Comparison of ENCODE assay signal across 24 cellular contexts in genomic region chr1:44780583-44781121, GRCh38. TPM values are rescaled to one million over a fixed set of nuclear protein-coding genes. Genes with fewer than 3 reads are reported as not detected.
DNase-seq lines count a peak whose midpoint lies in the region; ATAC-seq, FAIRE-seq and TF ChIP-seq lines count a peak whose summit lies in the region.
"Had no signal": no experiment of that assay in that cellular context is flagged by ENCODE, and none has a peak within 500 bp of the region (broad histone marks: within the 10 kb centered on the region; RNA-seq: fewer than 3 reads in every experiment).

No MANE protein-coding gene starts in this region.

- BruUV-seq in GM12878 (replicated peaks; lab: Mats Ljungman, UMichigan): no TSS peak

- SMC1A ChIA-PET in GM12878 (lab: Charles Lee; ENCODE audit: uncharacterized antibody, unreplicated experiment): interaction anchor here (0.8 kb wide), 1 partner anchor 12 kb away, joined by 4 read pairs; no protein-coding TSS in a partner anchor

- H3K27me3 ChIP-seq in GM12878 (replicated peaks in 1 of 2; ENCODE audit: control insufficient read depth in 2 of 2, insufficient read depth in 2 of 2, low read length in 1 of 2): no peaks in the 10 kb centered on the region
- H3K27me3 ChIP-seq: esophagus squamous epithelium, transverse colon had no signal

- DNase-seq in activated T-cell treated with anti-CD3 and anti-CD28 coated beads, Interleukin-2, amount 50 U/mL, for 24 hours: peak; percentile 46
- DNase-seq in activated T-cell treated with anti-CD3 and anti-CD28 coated beads for 4 hours (no peak), HEK293T (ENCODE audit: extremely low spot score) (no peak), GM12878 (ENCODE audit: low read depth, low spot score) (no peak), NCI-H526 treated with DMSO at 0.1 percent for 48 hours (lab: John Stamatoyannopoulos, UW) (no peak), NCI-H2081 (lab: John Stamatoyannopoulos, UW) (no peak)
- no peak for DNase-seq in stimulated activated effector memory CD8-positive, alpha-beta T cell treated with anti-CD3 and anti-CD28 coated beads, Interleukin-12 subunit alpha, Interleukin-12 subunit beta, amount 100 ng/mL, for 72 hours (ENCODE audit: low spot score in 2 of 2)
- DNase-seq: CD8-positive, alpha-beta T cell; EL; esophagus squamous epithelium; NCI-H187; NCI-H345; stimulated activated CD4-positive, alpha-beta T cell treated with anti-CD3 and anti-CD28 coated beads, Interleukin-12 subunit alpha, Interleukin-12 subunit beta, amount 100 ng/mL, for 4 hours; stimulated activated naive CD4-positive, alpha-beta T cell; T-cell; transverse colon had no signal

- H3K36me3 ChIP-seq in GM12878 (ENCODE audit: control insufficient read depth in 2 of 2, insufficient read depth in 2 of 2, low read length in 1 of 2): peaks cover 8 to 30% of the 10 kb centered on the region in 2 experiments

- peaks cover 76% of the 10 kb centered on the region for H3K36me3 Mint-ChIP-seq in activated T-cell treated with anti-CD3 and anti-CD28 coated beads, Interleukin-2, amount 50 U/mL, for 24 hours (ENCODE audit: low read depth)
- peaks cover 84% of the 10 kb centered on the region for H3K36me3 Mint-ChIP-seq in stimulated activated effector memory CD8-positive, alpha-beta T cell treated with anti-CD3 and anti-CD28 coated beads, Interleukin-12 subunit alpha, Interleukin-12 subunit beta, amount 100 ng/mL, for 72 hours

- H3K79me2 ChIP-seq in GM12878 (ENCODE audit: control insufficient read depth, insufficient read depth, low read length): peaks cover 33% of the 10 kb centered on the region

- ATAC-seq in GM12878: no peak
- ATAC-seq in stimulated activated effector memory CD8-positive, alpha-beta T cell treated with anti-CD3 and anti-CD28 coated beads, Interleukin-12 subunit alpha, Interleukin-12 subunit beta, amount 100 ng/mL, for 72 hours: no peak
- no peak for ATAC-seq in HG03520 (IDR thresholded peaks at IDR 0.05; ENCODE audit: unreplicated experiment)
- ATAC-seq: CD8-positive, alpha-beta T cell; left lobe of liver; Right ventricle myocardium inferior; T-cell had no signal

- no peak overlapping the region for H3K27ac ChIP-seq in GM12878 (ENCODE audit: control insufficient read depth, insufficient read depth)
- H3K27ac ChIP-seq: esophagus squamous epithelium, neural progenitor cell, transverse colon, VCaP had no signal

- no peaks in the 10 kb centered on the region for H3K9me3 ChIP-seq in GM12878 (replicated peaks; ENCODE audit: control insufficient read depth, insufficient read depth, low read length)
- H3K9me3 ChIP-seq: esophagus squamous epithelium, transverse colon had no signal

- no peak for TF ChIP-seq POLR2A in GM12878 (IDR thresholded peaks at IDR 0.05; ENCODE audit: low read depth, low read length)

- H3K9ac ChIP-seq in GM12878 (ENCODE audit: control insufficient read depth, insufficient read depth, low read length): no peak overlapping the region
- H3K9ac ChIP-seq: neural progenitor cell had no signal

- peaks cover 57% of the 10 kb centered on the region for H3K4me1 Mint-ChIP-seq in activated T-cell treated with anti-CD3 and anti-CD28 coated beads, Interleukin-2, amount 50 U/mL, for 24 hours (ENCODE audit: low read depth)
- peaks cover 49% of the 10 kb centered on the region for H3K4me1 Mint-ChIP-seq in stimulated activated effector memory CD8-positive, alpha-beta T cell treated with anti-CD3 and anti-CD28 coated beads, Interleukin-12 subunit alpha, Interleukin-12 subunit beta, amount 100 ng/mL, for 72 hours

- H3K27me3 Mint-ChIP-seq in activated T-cell treated with anti-CD3 and anti-CD28 coated beads, Interleukin-2, amount 50 U/mL, for 24 hours: no peaks in the 10 kb centered on the region
- H3K27me3 Mint-ChIP-seq: T-cell had no signal

- in situ Hi-C loops in GM12878 (cut with MboI): no loop called here

- POLR2A ChIA-PET in HEK293T (lab: Yijun Ruan, JAX): interaction anchor here (1.0 to 5.4 kb wide), 14 partner anchors 9 to 231 kb away, joined by 3 to 20 read pairs (median 6); partner anchors contain the start of genes DYNLT4, HECTD3, PLK3 and RNU5D-1
- POLR2A ChIA-PET in GM12878 (lab: Charles Lee): interaction anchor here (0.6 to 1.6 kb wide), 5 partner anchors 12 to 1559 kb away, joined by 3 to 4 read pairs (median 3); no protein-coding TSS in a partner anchor

- intact Hi-C loops in GM12878 (cut with micrococcal nuclease; ENCODE audit: unreplicated experiment): no loop called here

- H3K4me1 ChIP-seq in GM12878 (ENCODE audit: control insufficient read depth, insufficient read depth, low read length): peaks cover 32% of the 10 kb centered on the region

- no peak for TF ChIP-seq EP300 in GM12878 (IDR thresholded peaks at IDR 0.05; ENCODE audit: borderline replicate concordance in 1 of 2, control insufficient read depth in 1 of 2, low read depth in 2 of 2, low read length in 2 of 2)

- CTCF ChIA-PET in HEK293T (lab: Yijun Ruan, JAX): interaction anchor here (0.6 to 1.0 kb wide), 4 partner anchors 9 to 54 kb away, joined by 3 read pairs; no protein-coding TSS in a partner anchor
- CTCF ChIA-PET in GM12878 (lab: Yijun Ruan, JAX): interaction anchor here (0.6 to 1.3 kb wide), 3 partner anchors 10 to 236 kb away, joined by 3 to 5 read pairs (median 5); no protein-coding TSS in a partner anchor

- no peak overlapping the region for H2AFZ ChIP-seq in GM12878 (ENCODE audit: control insufficient read depth, low read depth, low read length)
- H2AFZ ChIP-seq: neural progenitor cell had no signal

- H3K9me3 Mint-ChIP-seq in activated T-cell treated with anti-CD3 and anti-CD28 coated beads, Interleukin-2, amount 50 U/mL, for 24 hours: no peaks in the 10 kb centered on the region
- H3K9me3 Mint-ChIP-seq in stimulated activated effector memory CD8-positive, alpha-beta T cell treated with anti-CD3 and anti-CD28 coated beads, Interleukin-12 subunit alpha, Interleukin-12 subunit beta, amount 100 ng/mL, for 72 hours: no peaks in the 10 kb centered on the region
- H3K9me3 Mint-ChIP-seq: activated T-helper 1 cell treated with anti-CD3 and anti-CD28 coated beads, Interleukin-12 subunit alpha, Interleukin-12 subunit beta, Interleukin-2, Interleukin-4 antibody, amounts not matched to agents 30 ng/mL and 10 ng/mL and 1 ng/mL, durations not matched to agents 14 hours and 24 hours and 36 hours; CD8-positive, alpha-beta T cell; mesothelial cell of epicardium; neural progenitor cell; T-cell had no signal

- H3K4me3 ChIP-seq in GM12878: no peak overlapping the region
- H3K4me3 ChIP-seq: esophagus squamous epithelium, neural progenitor cell, transverse colon had no signal

- peak overlapping the region; percentile 94 for H3K27ac Mint-ChIP-seq in activated T-cell treated with anti-CD3 and anti-CD28 coated beads, Interleukin-2, amount 50 U/mL, for 24 hours
- peak overlapping the region; percentile 86 for H3K27ac Mint-ChIP-seq in stimulated activated effector memory CD8-positive, alpha-beta T cell treated with anti-CD3 and anti-CD28 coated beads, Interleukin-12 subunit alpha, Interleukin-12 subunit beta, amount 100 ng/mL, for 72 hours
- H3K27ac Mint-ChIP-seq: activated T-helper 1 cell treated with anti-CD3 and anti-CD28 coated beads, Interleukin-12 subunit alpha, Interleukin-12 subunit beta, Interleukin-2, Interleukin-4 antibody, amounts not matched to agents 30 ng/mL and 10 ng/mL and 1 ng/mL, durations not matched to agents 14 hours and 24 hours and 36 hours; mesothelial cell of epicardium; neural progenitor cell had no signal

- peak overlapping the region; percentile 5 for H3K4me3 Mint-ChIP-seq in activated T-cell treated with anti-CD3 and anti-CD28 coated beads, Interleukin-2, amount 50 U/mL, for 24 hours
- no peak overlapping the region for H3K4me3 Mint-ChIP-seq in stimulated activated effector memory CD8-positive, alpha-beta T cell treated with anti-CD3 and anti-CD28 coated beads, Interleukin-12 subunit alpha, Interleukin-12 subunit beta, amount 100 ng/mL, for 72 hours
- H3K4me3 Mint-ChIP-seq: activated T-helper 1 cell treated with anti-CD3 and anti-CD28 coated beads, Interleukin-12 subunit alpha, Interleukin-12 subunit beta, Interleukin-2, Interleukin-4 antibody, amounts not matched to agents 30 ng/mL and 10 ng/mL and 1 ng/mL, durations not matched to agents 14 hours and 24 hours and 36 hours; CD8-positive, alpha-beta T cell; mesothelial cell of epicardium; neural progenitor cell; T-cell had no signal

- H4K20me1 ChIP-seq in GM12878 (ENCODE audit: control insufficient read depth, insufficient read depth): peaks cover 12% of the 10 kb centered on the region

- FAIRE-seq in GM12878 (lab: Jason Lieb, UNC): no peak

- H3K4me2 ChIP-seq in GM12878 (ENCODE audit: control insufficient read depth, insufficient read depth): no peak overlapping the region
- H3K4me2 ChIP-seq: neural progenitor cell had no signal

- 87% methylated on average over 14 of the region's 14 CpGs for WGBS in GM12878 (ENCODE audit: insufficient coverage, insufficient replicate concordance, low lambda C conversion rate, missing lambda C conversion rate)

- RAD21 ChIA-PET in GM12878 (lab: Charles Lee; ENCODE audit: unreplicated experiment): no interaction called here

- TF ChIP-seq CTCF in GM12878 (IDR thresholded peaks at IDR 0.05 in 2 of 3, conservative IDR thresholded peaks at IDR 0.05 in 1 of 3; ENCODE audit: control insufficient read depth in 2 of 3, extremely low read depth in 1 of 3, insufficient read depth in 1 of 3, low read depth in 3 of 3, low read length in 3 of 3): no peak

- no peak for TF ChIP-seq RAD21 in GM12878 (IDR thresholded peaks at IDR 0.05; ENCODE audit: insufficient read depth, low read depth, low read length)

RNA-seq across cellular contexts. Expression of gene RPS8, which starts 5.3 kb away (rescaled TPM):
- total RNA-seq in GM12878 (2013; cell fraction: nucleolus; rRNA removed): 330 and 356 TPM in 2 replicates
- total RNA-seq in GM12878 (2014; rRNA removed) (3,351 and 3,453 TPM in 2 replicates), GM12878 (2014; rRNA removed; fragmentation: Illumina TruSeq; extraction: Trizol) (3,065 and 3,117 TPM in 2 replicates), GM12878 (2021) (3,050 and 3,180 TPM in 2 replicates)
- 4,615 TPM for polyA plus RNA-seq in GM12878 (2011; ENCODE audit: low read depth)
- polyA plus RNA-seq in GM12878 (2011; rRNA removed) (2,404 and 2,482 TPM in 2 replicates), GM12878 (2014; fragmentation: Illumina TruSeq; extraction: Trizol) (1,912 and 2,704 TPM in 2 replicates), GM12878 (2014; fragmentation: Nextera tagmentation; extraction: Ambion mirVana) (1,000 to 10,000 TPM; 2,238 to 3,059 TPM), GM12878 (2014; rRNA removed) (3,141 and 3,461 TPM in 2 replicates), GM12878 (2016; fragmentation: Nextera tagmentation; extraction: Ambion mirVana) (1,000 to 10,000 TPM; 1,296 to 1,343 TPM)
- polyA plus RNA-seq in GM12878 (2011; cell fraction: cytosol; rRNA removed): 2,295 and 2,366 TPM in 2 replicates
- 751 and 887 TPM in 2 replicates for polyA plus RNA-seq in GM12878 (2011; cell fraction: nucleus; rRNA removed)
- polyA plus RNA-seq in GM12878 (2012): 3,919 and 4,067 TPM in 2 replicates
- polyA minus RNA-seq in GM12878 (2011; rRNA and poly(A)+ RNA removed): 702 and 773 TPM in 2 replicates
- polyA minus RNA-seq in GM12878 (2011; cell fraction: cytosol; rRNA and poly(A)+ RNA removed): 421 and 433 TPM in 2 replicates
- polyA minus RNA-seq in GM12878 (2011; cell fraction: nucleus; rRNA and poly(A)+ RNA removed): 155 and 214 TPM in 2 replicates

RNA-seq across cellular contexts. Expression of gene BEST4, which starts 7.3 kb away (rescaled TPM):
- total RNA-seq in GM12878 (2013; cell fraction: nucleolus; rRNA removed): 0.48 and 0.83 TPM in 2 replicates
- total RNA-seq in GM12878 (2014; rRNA removed): 0.65 and 0.85 TPM in 2 replicates
- 0.40 and 0.46 TPM in 2 replicates for total RNA-seq in GM12878 (2014; rRNA removed; fragmentation: Illumina TruSeq; extraction: Trizol)
- 1.3 and 1.5 TPM in 2 replicates for total RNA-seq in GM12878 (2021)
- 0.20 TPM for polyA plus RNA-seq in GM12878 (2011; ENCODE audit: low read depth)
- polyA plus RNA-seq in GM12878 (2011; rRNA removed): 0.08 TPM in 1 of 2 replicates, not detected in the other
- 0.03 and 0.16 TPM in 2 replicates for polyA plus RNA-seq in GM12878 (2011; cell fraction: cytosol; rRNA removed)
- polyA plus RNA-seq in GM12878 (2011; cell fraction: nucleus; rRNA removed): 0.22 TPM in 2 replicates
- 0.76 and 1.2 TPM in 2 replicates for polyA plus RNA-seq in GM12878 (2012)
- 0.38 and 0.73 TPM in 2 replicates for polyA plus RNA-seq in GM12878 (2014; fragmentation: Illumina TruSeq; extraction: Trizol)
- under 1 TPM; 0.06 to 0.20 TPM for polyA plus RNA-seq in GM12878 (2014; fragmentation: Nextera tagmentation; extraction: Ambion mirVana)
- 0.76 and 0.94 TPM in 2 replicates for polyA plus RNA-seq in GM12878 (2014; rRNA removed)
- under 1 TPM; 0.43 to 0.98 TPM for polyA plus RNA-seq in GM12878 (2016; fragmentation: Nextera tagmentation; extraction: Ambion mirVana)
- 0.10 TPM in 1 of 2 replicates, not detected in the other for polyA minus RNA-seq in GM12878 (2011; rRNA and poly(A)+ RNA removed)
- polyA minus RNA-seq in GM12878 (2011; cell fraction: cytosol; rRNA and poly(A)+ RNA removed): not detected in 2 replicates
- polyA minus RNA-seq in GM12878 (2011; cell fraction: nucleus; rRNA and poly(A)+ RNA removed): 0.19 TPM in 1 of 2 replicates, not detected in the other
- total RNA-seq: Right ventricle myocardium inferior had no signal

RNA-seq across cellular contexts. Expression of gene PLK3, which starts 19.5 kb away (rescaled TPM):
- 46.1 and 49.0 TPM in 2 replicates for total RNA-seq in GM12878 (2013; cell fraction: nucleolus; rRNA removed)
- 19.9 and 23.1 TPM in 2 replicates for total RNA-seq in GM12878 (2014; rRNA removed)
- total RNA-seq in GM12878 (2014; rRNA removed; fragmentation: Illumina TruSeq; extraction: Trizol): 8.1 and 9.0 TPM in 2 replicates
- 16.5 and 20.9 TPM in 2 replicates for total RNA-seq in GM12878 (2021)
- polyA plus RNA-seq in GM12878 (2011; ENCODE audit: low read depth): 5.7 TPM
- 6.4 and 11.6 TPM in 2 replicates for polyA plus RNA-seq in GM12878 (2011; rRNA removed)
- 15.5 and 18.4 TPM in 2 replicates for polyA plus RNA-seq in GM12878 (2011; cell fraction: cytosol; rRNA removed)
- polyA plus RNA-seq in GM12878 (2011; cell fraction: nucleus; rRNA removed): 86.8 and 98.6 TPM in 2 replicates
- 12.9 and 13.7 TPM in 2 replicates for polyA plus RNA-seq in GM12878 (2012)
- polyA plus RNA-seq in GM12878 (2014; fragmentation: Illumina TruSeq; extraction: Trizol): 5.4 and 9.3 TPM in 2 replicates
- polyA plus RNA-seq in GM12878 (2014; fragmentation: Nextera tagmentation; extraction: Ambion mirVana): 1 to 10 TPM; 1.5 to 1.9 TPM
- polyA plus RNA-seq in GM12878 (2014; rRNA removed): 23.2 and 29.2 TPM in 2 replicates
- polyA plus RNA-seq in GM12878 (2016; fragmentation: Nextera tagmentation; extraction: Ambion mirVana): 10 to 100 TPM; 12.5 to 17.5 TPM
- 10.7 and 18.8 TPM in 2 replicates for polyA minus RNA-seq in GM12878 (2011; rRNA and poly(A)+ RNA removed)
- polyA minus RNA-seq in GM12878 (2011; cell fraction: cytosol; rRNA and poly(A)+ RNA removed): 7.9 and 8.8 TPM in 2 replicates
- polyA minus RNA-seq in GM12878 (2011; cell fraction: nucleus; rRNA and poly(A)+ RNA removed): 30.6 and 52.9 TPM in 2 replicates

RNA-seq across cellular contexts. Expression of gene DYNLT4, which starts 26.5 kb away (rescaled TPM):
- total RNA-seq in GM12878 (2013; cell fraction: nucleolus; rRNA removed): 1.3 TPM in 1 of 2 replicates, not detected in the other
- not detected in 2 replicates for total RNA-seq in GM12878 (2014; rRNA removed)
- total RNA-seq in GM12878 (2014; rRNA removed; fragmentation: Illumina TruSeq; extraction: Trizol): not detected in 2 replicates
- total RNA-seq in GM12878 (2021): 0.28 and 0.45 TPM in 2 replicates
- not detected for polyA plus RNA-seq in GM12878 (2011; ENCODE audit: low read depth)
- polyA plus RNA-seq in GM12878 (2011; rRNA removed): not detected in 2 replicates
- 0.10 TPM in 1 of 2 replicates, not detected in the other for polyA plus RNA-seq in GM12878 (2011; cell fraction: cytosol; rRNA removed)
- polyA plus RNA-seq in GM12878 (2011; cell fraction: nucleus; rRNA removed): 0.22 TPM in 1 of 2 replicates, not detected in the other
- polyA plus RNA-seq in GM12878 (2012): not detected in 2 replicates
- not detected in 2 replicates for polyA plus RNA-seq in GM12878 (2014; fragmentation: Illumina TruSeq; extraction: Trizol)
- polyA plus RNA-seq in GM12878 (2014; fragmentation: Nextera tagmentation; extraction: Ambion mirVana): not detected
- polyA plus RNA-seq in GM12878 (2014; rRNA removed): not detected in 2 replicates
- polyA plus RNA-seq in GM12878 (2016; fragmentation: Nextera tagmentation; extraction: Ambion mirVana): under 1 TPM in 1 of 2 experiments, not detected in 1; 0.23 TPM
- not detected in 2 replicates for polyA minus RNA-seq in GM12878 (2011; rRNA and poly(A)+ RNA removed)
- polyA minus RNA-seq in GM12878 (2011; cell fraction: cytosol; rRNA and poly(A)+ RNA removed): not detected in 2 replicates
- polyA minus RNA-seq in GM12878 (2011; cell fraction: nucleus; rRNA and poly(A)+ RNA removed): 0.57 and 0.60 TPM in 2 replicates
- total RNA-seq: cardiac septum, esophagus squamous epithelium had no signal

RNA-seq across cellular contexts. Expression of gene BTBD19, which starts 27.7 kb away (rescaled TPM):
- 3.8 and 5.1 TPM in 2 replicates for total RNA-seq in GM12878 (2013; cell fraction: nucleolus; rRNA removed)
- total RNA-seq in GM12878 (2014; rRNA removed): 0.44 and 1.1 TPM in 2 replicates
- total RNA-seq in GM12878 (2014; rRNA removed; fragmentation: Illumina TruSeq; extraction: Trizol): 0.18 and 0.45 TPM in 2 replicates
- 1.6 and 2.7 TPM in 2 replicates for total RNA-seq in GM12878 (2021)
- polyA plus RNA-seq in GM12878 (2011; ENCODE audit: low read depth): 0.41 TPM
- polyA plus RNA-seq in GM12878 (2011; rRNA removed): 0.30 and 0.67 TPM in 2 replicates
- 0.89 and 1.0 TPM in 2 replicates for polyA plus RNA-seq in GM12878 (2011; cell fraction: cytosol; rRNA removed)
- 3.0 and 3.1 TPM in 2 replicates for polyA plus RNA-seq in GM12878 (2011; cell fraction: nucleus; rRNA removed)
- polyA plus RNA-seq in GM12878 (2012): 0.63 and 1.0 TPM in 2 replicates
- 0.29 and 0.37 TPM in 2 replicates for polyA plus RNA-seq in GM12878 (2014; fragmentation: Illumina TruSeq; extraction: Trizol)
- polyA plus RNA-seq in GM12878 (2014; fragmentation: Nextera tagmentation; extraction: Ambion mirVana): under 1 TPM; 0.13 to 0.40 TPM
- polyA plus RNA-seq in GM12878 (2014; rRNA removed): 1.0 and 3.0 TPM in 2 replicates
- under 1 TPM; 0.18 to 0.23 TPM for polyA plus RNA-seq in GM12878 (2016; fragmentation: Nextera tagmentation; extraction: Ambion mirVana)
- 0.80 and 1.2 TPM in 2 replicates for polyA minus RNA-seq in GM12878 (2011; rRNA and poly(A)+ RNA removed)
- 1.1 TPM in 1 of 2 replicates, not detected in the other for polyA minus RNA-seq in GM12878 (2011; cell fraction: cytosol; rRNA and poly(A)+ RNA removed)
- polyA minus RNA-seq in GM12878 (2011; cell fraction: nucleus; rRNA and poly(A)+ RNA removed): 1.6 and 3.2 TPM in 2 replicates
